ENCODE assay signal across 24 cellular contexts in genomic region chr9:38337706-38338264, GRCh38. TPM values are rescaled to one million over a fixed set of nuclear protein-coding genes. Genes with fewer than 3 reads are reported as not detected.
DNase-seq lines count a peak whose midpoint lies in the region; ATAC-seq and TF ChIP-seq lines count a peak whose summit lies in the region.
"Had no signal": no experiment of that assay in that cellular context is flagged by ENCODE, and none has a peak within 500 bp of the region (broad histone marks: within the 10 kb centered on the region; RNA-seq: fewer than 3 reads in every experiment).

No MANE protein-coding gene starts in this region.

- H3K27ac Mint-ChIP-seq in activated CD8-positive, alpha-beta memory T cell treated with anti-CD3 and anti-CD28 coated beads, Interleukin-2, amount 10 ng/mL, durations not matched to agents 7 days and 5 days: no peak overlapping the region
- H3K27ac Mint-ChIP-seq in endodermal cell (no peak overlapping the region), neural crest cell (ENCODE audit: unreplicated experiment) (peak overlapping the region; percentile 10)
- H3K27ac Mint-ChIP-seq: CD8-positive, alpha-beta T cell had no signal

- H3K9me3 Mint-ChIP-seq in activated CD8-positive, alpha-beta memory T cell treated with anti-CD3 and anti-CD28 coated beads, Interleukin-2, amount 10 ng/mL, durations not matched to agents 7 days and 5 days (ENCODE audit: low read depth): no peaks in the 10 kb centered on the region
- H3K9me3 Mint-ChIP-seq in endodermal cell (peaks cover 6% of the 10 kb centered on the region), neural crest cell (no peaks in the 10 kb centered on the region)
- H3K9me3 Mint-ChIP-seq: CD8-positive, alpha-beta T cell had no signal

- TF ChIP-seq POLR2A in vagina (IDR thresholded peaks at IDR 0.05): no peak

- H3K9ac ChIP-seq in endodermal cell (ENCODE audit: extremely low read depth, low read length, poor library complexity, severe bottlenecking): no peak overlapping the region

- peaks cover 18% of the 10 kb centered on the region for H3K4me1 Mint-ChIP-seq in activated CD8-positive, alpha-beta memory T cell treated with anti-CD3 and anti-CD28 coated beads, Interleukin-2, amount 10 ng/mL, durations not matched to agents 7 days and 5 days
- peaks cover 34% of the 10 kb centered on the region for H3K4me1 Mint-ChIP-seq in endodermal cell
- peaks cover 25% of the 10 kb centered on the region for H3K4me1 Mint-ChIP-seq in neural crest cell

- ATAC-seq in activated CD8-positive, alpha-beta memory T cell treated with anti-CD3 and anti-CD28 coated beads, Interleukin-2, amount 10 ng/mL, durations not matched to agents 7 days and 5 days: no peak
- no peak for ATAC-seq in GM21390 (IDR thresholded peaks at IDR 0.05; ENCODE audit: unreplicated experiment)
- ATAC-seq in HG03521 (IDR thresholded peaks at IDR 0.05; ENCODE audit: unreplicated experiment): no peak
- ATAC-seq: CD8-positive, alpha-beta T cell; HepG2; Panc1 had no signal

- H3K27me3 ChIP-seq in endodermal cell (ENCODE audit: control insufficient read depth, insufficient read depth, low read length, poor library complexity, severe bottlenecking): no peaks in the 10 kb centered on the region
- no peaks in the 10 kb centered on the region for H3K27me3 ChIP-seq in vagina

- intact Hi-C loops in vagina (cut with DNase I): no loop called here

- H3K36me3 Mint-ChIP-seq in activated CD8-positive, alpha-beta memory T cell treated with anti-CD3 and anti-CD28 coated beads, Interleukin-2, amount 10 ng/mL, durations not matched to agents 7 days and 5 days: no peaks in the 10 kb centered on the region
- H3K36me3 Mint-ChIP-seq in endodermal cell (ENCODE audit: low read depth) (no peaks in the 10 kb centered on the region), neural crest cell (ENCODE audit: low read depth) (no peaks in the 10 kb centered on the region)
- H3K36me3 Mint-ChIP-seq: CD8-positive, alpha-beta T cell had no signal

- peaks cover 3% of the 10 kb centered on the region for H3K4me1 ChIP-seq in endodermal cell (ENCODE audit: control insufficient read depth, insufficient read depth, low read length)
- no peaks in the 10 kb centered on the region for H3K4me1 ChIP-seq in vagina

- H3K27ac ChIP-seq in endodermal cell (ENCODE audit: low read depth, low read length) (no peak overlapping the region), vagina (no peak overlapping the region)
- H3K27ac ChIP-seq: HL-60 had no signal

- 88 to 91% methylated on average over 7 to 9 of the region's 9 CpGs for WGBS in endodermal cell (ENCODE audit: insufficient coverage in 1 of 2, insufficient read length in 1 of 2), 2 experiments

- H3K4me3 ChIP-seq in endodermal cell (ENCODE audit: low read length): no peak overlapping the region
- no peak overlapping the region for H3K4me3 ChIP-seq in vagina

- DNase-seq in activated CD8-positive, alpha-beta memory T cell treated with anti-CD3 and anti-CD28 coated beads, Interleukin-2, amount 10 ng/mL, durations not matched to agents 7 days and 5 days: peak; percentile 36
- no peak for DNase-seq in activated CD8-positive, alpha-beta memory T cell treated with anti-CD3 and anti-CD28 coated beads, Interleukin-2, amount 50 U/mL, for 4 hours
- peak; percentile 36 for DNase-seq in endodermal cell
- DNase-seq in neural crest cell (ENCODE audit: low read depth, low spot score): no peak
- DNase-seq in vagina (ENCODE audit: extremely low spot score in 2 of 2): peak; percentile 65 to 72
- no peak for DNase-seq in DMS114 treated with DMSO at 0.1 percent for 48 hours (lab: John Stamatoyannopoulos, UW; ENCODE audit: unreplicated experiment)
- DNase-seq: AML-193; C1 segment of cervical spinal cord; CD8-positive, alpha-beta T cell; DMS53; GDM1; KBM-7; MM.1S; NCI-H1092 treated with DMSO at 0.1 percent for 48 hours; NCI-H146; NCI-H2029; NCI-H226; NCI-H510A treated with DMSO at 0.1 percent for 48 hours; NCI-H748 treated with DMSO at 0.1 percent for 48 hours had no signal

- no peak for TF ChIP-seq CTCF in endodermal cell (conservative IDR thresholded peaks at IDR 0.05)
- no peak for TF ChIP-seq CTCF in neural crest cell (conservative IDR thresholded peaks at IDR 0.05)
- TF ChIP-seq CTCF in vagina (IDR thresholded peaks at IDR 0.05): no peak

- H3K4me3 Mint-ChIP-seq in activated CD8-positive, alpha-beta memory T cell treated with anti-CD3 and anti-CD28 coated beads, Interleukin-2, amount 10 ng/mL, durations not matched to agents 7 days and 5 days: no peak overlapping the region
- H3K4me3 Mint-ChIP-seq in endodermal cell (no peak overlapping the region), neural crest cell (no peak overlapping the region)
- H3K4me3 Mint-ChIP-seq: CD8-positive, alpha-beta T cell had no signal

- H3K9me3 ChIP-seq in endodermal cell (ENCODE audit: control insufficient read depth, low read length): no peaks in the 10 kb centered on the region
- H3K9me3 ChIP-seq in vagina: no peaks in the 10 kb centered on the region

- CTCF ChIA-PET in activated CD8-positive, alpha-beta memory T cell treated with anti-CD3 and anti-CD28 coated beads, Interleukin-2, amount 10 ng/mL, durations not matched to agents 7 days and 5 days (lab: Charles Lee): no interaction called here

- H3K27me3 Mint-ChIP-seq in activated CD8-positive, alpha-beta memory T cell treated with anti-CD3 and anti-CD28 coated beads, Interleukin-2, amount 10 ng/mL, durations not matched to agents 7 days and 5 days: peaks cover 25% of the 10 kb centered on the region
- H3K27me3 Mint-ChIP-seq in endodermal cell (ENCODE audit: insufficient read depth): peaks cover 32% of the 10 kb centered on the region
- no peaks in the 10 kb centered on the region for H3K27me3 Mint-ChIP-seq in neural crest cell (ENCODE audit: low read depth)

- no peaks in the 10 kb centered on the region for H3K36me3 ChIP-seq in endodermal cell (ENCODE audit: control insufficient read depth, insufficient read depth, low read length)
- no peaks in the 10 kb centered on the region for H3K36me3 ChIP-seq in vagina

RNA-seq across cellular contexts. Expression of gene ALDH1B1, which starts 54.7 kb away (rescaled TPM):
- 10 to 100 TPM; 13.5 to 16.7 TPM for total RNA-seq in activated CD8-positive, alpha-beta memory T cell treated with anti-CD3 and anti-CD28 coated beads, Interleukin-2, amount 10 ng/mL, durations not matched to agents 7 days and 5 days
- total RNA-seq in endodermal cell (10 to 100 TPM; 47.7 to 59.9 TPM), neural crest cell (32.9 and 37.3 TPM in 2 replicates), vagina (13.3 TPM)
- polyA plus RNA-seq in endodermal cell (2013, experiment 1 of 2): 22.3 TPM
- polyA plus RNA-seq in endodermal cell (2013, experiment 2 of 2): 20.0 TPM

Comparison
In these comparisons a context has a peak if more than half of its experiments do, and no peak if none do; other contexts are left out.
1. DNase-seq: peak in activated CD8-positive, alpha-beta memory T cell treated with anti-CD3 and anti-CD28 coated beads, Interleukin-2, amount 10 ng/mL, durations not matched to agents 7 days and 5 days (single experiment), endodermal cell (single experiment) and vagina (2 of 2); none in activated CD8-positive, alpha-beta memory T cell treated with anti-CD3 and anti-CD28 coated beads, Interleukin-2, amount 50 U/mL, for 4 hours (single experiment), neural crest cell (single experiment) and DMS114 treated with DMSO at 0.1 percent for 48 hours (single experiment).